Comparison of ENCODE assay signal across 10 cellular contexts in genomic region chr9:72361227-72361626, GRCh38. TPM values are rescaled to one million over a fixed set of nuclear protein-coding genes. Genes with fewer than 3 reads are reported as not detected.
DNase-seq lines count a peak whose midpoint lies in the region; ATAC-seq and TF ChIP-seq lines count a peak whose summit lies in the region.
"Had no signal": no experiment of that assay in that cellular context is flagged by ENCODE, and none has a peak within 500 bp of the region (broad histone marks: within the 10 kb centered on the region; RNA-seq: fewer than 3 reads in every experiment).

No MANE protein-coding gene starts in this region.

- no peaks in the 10 kb centered on the region for H3K9me3 ChIP-seq in BLaER1
- H3K9me3 ChIP-seq in PC-3 (ENCODE audit: low read length): no peaks in the 10 kb centered on the region
- H3K9me3 ChIP-seq in osteoblast (ENCODE audit: low read depth, low read length): no peaks in the 10 kb centered on the region

- H3K79me2 ChIP-seq in PC-3 (ENCODE audit: low read length) (peaks cover 85% of the 10 kb centered on the region), osteoblast (ENCODE audit: insufficient read depth, low read length) (peaks cover 85% of the 10 kb centered on the region)

- TF ChIP-seq POLR2A in lower leg skin (IDR thresholded peaks at IDR 0.05): no peak

- CTCF ChIA-PET in PC-3 (lab: Charles Lee): no interaction called here

- BruUV-seq in PC-3 (replicated peaks; lab: Mats Ljungman, UMichigan): no TSS peak

- peaks cover 47% of the 10 kb centered on the region for H3K4me1 ChIP-seq in BLaER1
- H3K4me1 ChIP-seq in PC-3 (ENCODE audit: insufficient read depth, low read length): peaks cover 19% of the 10 kb centered on the region; the same call in 1 of the 2 replicates
- peaks cover 41% of the 10 kb centered on the region for H3K4me1 ChIP-seq in osteoblast (ENCODE audit: insufficient read depth, low read length)

- TF ChIP-seq CTCF in PC-3 (conservative IDR thresholded peaks at IDR 0.05; ENCODE audit: low read depth, low read length) (no peak), epithelial cell of proximal tubule (conservative IDR thresholded peaks at IDR 0.05; ENCODE audit: low read depth, low read length) (no peak), osteoblast (IDR thresholded peaks at IDR 0.05; ENCODE audit: extremely low read depth, low read depth, low read length) (no peak), lower leg skin (IDR thresholded peaks at IDR 0.05) (no peak)

- no peaks in the 10 kb centered on the region for H3K27me3 ChIP-seq in BLaER1
- H3K27me3 ChIP-seq in PC-3 (ENCODE audit: low read length): no peaks in the 10 kb centered on the region
- no peaks in the 10 kb centered on the region for H3K27me3 ChIP-seq in osteoblast (ENCODE audit: insufficient read depth, low read length)

- intact Hi-C loops in PC-3 (cut with micrococcal nuclease) (no loop called here), lower leg skin (cut with DNase I; ENCODE audit: low total_unique reads) (no loop called here)

- no peaks in the 10 kb centered on the region for H3K9me2 ChIP-seq in PC-3 (replicated peaks; ENCODE audit: low read length)

- H3K4me3 ChIP-seq in BLaER1 (no peak overlapping the region; the same call in 1 of the 2 replicates), PC-3 (ENCODE audit: low read length) (peak overlapping the region; percentile 98), epithelial cell of proximal tubule (ENCODE audit: low read depth, low read length) (peak overlapping the region; percentile 93), osteoblast (ENCODE audit: insufficient read depth, low read length) (peak overlapping the region; percentile 89), lower leg skin (ENCODE audit: low read depth, poor library complexity, severe bottlenecking) (no peak overlapping the region)

- H3K27ac ChIP-seq in BLaER1 (no peak overlapping the region), PC-3 (ENCODE audit: low read length) (no peak overlapping the region), osteoblast (ENCODE audit: low read depth, low read length) (peak overlapping the region; percentile 100)

- H3K4me2 ChIP-seq in BLaER1: peak overlapping the region; percentile 94
- peak overlapping the region; percentile 91 for H3K4me2 ChIP-seq in PC-3 (ENCODE audit: low read length)
- peak overlapping the region; percentile 92 for H3K4me2 ChIP-seq in osteoblast (ENCODE audit: insufficient read depth, low read length)

- H2AFZ ChIP-seq in PC-3 (ENCODE audit: low read length) (no peak overlapping the region), osteoblast (ENCODE audit: low read length) (no peak overlapping the region)

- no peak overlapping the region; the same call in 1 of the 2 replicates for H3K9ac ChIP-seq in BLaER1
- H3K9ac ChIP-seq in PC-3 (ENCODE audit: low read length): peak overlapping the region; percentile 88; the same call in 1 of the 2 replicates

- POLR2A ChIA-PET in PC-3 (lab: Charles Lee; ENCODE audit: unreplicated experiment): no interaction called here

- 18 to 21% methylated on average over 3 of the region's 3 CpGs for WGBS in lower leg skin, 2 donors

- H4K20me1 ChIP-seq in BLaER1 (peaks cover 78% of the 10 kb centered on the region), PC-3 (ENCODE audit: low read length) (peaks cover 79% of the 10 kb centered on the region), osteoblast (ENCODE audit: insufficient read depth, low read length) (peaks cover 74% of the 10 kb centered on the region)

- DNase-seq in PC-3 (no peak), epithelial cell of proximal tubule (ENCODE audit: low read depth) (no peak), osteoblast (ENCODE audit: insufficient read length, low spot score, missing footprints) (no peak), lower leg skin (ENCODE audit: low spot score in 2 of 2) (no peak)
- no peak for DNase-seq in stimulated activated CD4-positive, alpha-beta T cell treated with anti-CD3 and anti-CD28 coated beads, Interleukin-2, amount 100 ng/mL, for 48 hours
- DNase-seq: GDM1, NCI-H524 had no signal

- ATAC-seq in PC-3: no peak
- ATAC-seq in HG03442 (IDR thresholded peaks at IDR 0.05; ENCODE audit: unreplicated experiment): no peak
- no peak for ATAC-seq in GM21390 (IDR thresholded peaks at IDR 0.05; ENCODE audit: unreplicated experiment)

- H3F3A ChIP-seq in PC-3 (ENCODE audit: low read length, unreplicated experiment): no peaks in the 10 kb centered on the region

- peaks cover 65% of the 10 kb centered on the region for H3K36me3 ChIP-seq in BLaER1
- H3K36me3 ChIP-seq in PC-3 (ENCODE audit: low read depth, low read length): peaks cover 61% of the 10 kb centered on the region
- H3K36me3 ChIP-seq in osteoblast (ENCODE audit: insufficient read depth, low read length): peaks cover 60% of the 10 kb centered on the region

RNA-seq across cellular contexts. Expression of gene ZFAND5, which starts 3.8 kb away (rescaled TPM):
- total RNA-seq in PC-3 (2014; rRNA removed): 84.1 and 88.8 TPM in 2 replicates
- total RNA-seq in epithelial cell of proximal tubule: 78.6 and 105 TPM in 2 replicates
- 153 and 164 TPM in 2 replicates for total RNA-seq in osteoblast
- 100 to 1,000 TPM in 3 of 4 donors, 10 to 100 TPM in 1; 99.6 to 305 (median 127) TPM for total RNA-seq in lower leg skin

Comparison
In these comparisons a context has a peak if more than half of its experiments do, and no peak if none do; other contexts are left out.
1. H3K4me3 ChIP-seq: peak in PC-3 (single experiment), epithelial cell of proximal tubule (single experiment) and osteoblast (single experiment); none in BLaER1 (single experiment) and lower leg skin (single experiment).
2. Peak in every context shown above with its lines, with median percentiles within 50 percentile points of each other: H3K4me2 ChIP-seq.